In genomic region chr1:111192643-111193519, GRCh38 we compare ENCODE assay signal across 9 cellular contexts. TPM values are rescaled to one million over a fixed set of nuclear protein-coding genes. Genes with fewer than 3 reads are reported as not detected.
DNase-seq lines count a peak whose midpoint lies in the region; ATAC-seq and TF ChIP-seq lines count a peak whose summit lies in the region.
"Had no signal": no experiment of that assay in that cellular context is flagged by ENCODE, and none has a peak within 500 bp of the region (broad histone marks: within the 10 kb centered on the region; RNA-seq: fewer than 3 reads in every experiment).

No MANE protein-coding gene starts in this region.

- H2AFZ ChIP-seq in DND-41 (ENCODE audit: low read depth, low read length) = no peak overlapping the region

- H3K4me3 Mint-ChIP-seq in central memory CD8-positive, alpha-beta T cell = peak overlapping the region; percentile 99
- peak overlapping the region in 5 of 8 donors; percentile 36 to 75 (median 68) for H3K4me3 Mint-ChIP-seq in naive B cell

- H3K9ac ChIP-seq in DND-41 (ENCODE audit: low read depth, low read length) = peak overlapping the region; percentile 11; the same call in 1 of the 2 replicates

- H3K27me3 Mint-ChIP-seq in central memory CD8-positive, alpha-beta T cell = no peaks in the 10 kb centered on the region
- H3K27me3 Mint-ChIP-seq in naive B cell = no peaks in the 10 kb centered on the region

- DNase-seq in DND-41 (peak; percentile 5), KBM-7 (peak; percentile 46), naive B cell (peak; percentile 45), NCI-H2029 (lab: John Stamatoyannopoulos, UW) (no peak), GM13977 (ENCODE audit: low spot score) (no peak), omental fat pad (ENCODE audit: low spot score) (no peak)
- DNase-seq in central memory CD8-positive, alpha-beta T cell (ENCODE audit: low spot score in 2 of 2) = no peak
- DNase-seq in stimulated activated CD4-positive, alpha-beta T cell treated with anti-CD3 and anti-CD28 coated beads, Interleukin-4, amount 100 ng/mL, for 4 hours = no peak
- DNase-seq: RPMI8226 had no signal

- no peaks in the 10 kb centered on the region for H3K9me3 ChIP-seq in DND-41 (ENCODE audit: insufficient read depth, low read length, severe bottlenecking)

- ATAC-seq in DND-41 (ENCODE audit: insufficient read depth, low read depth) (no peak), naive B cell (ENCODE audit: low read depth in 2 of 2) (peak; percentile 90 to 91), omental fat pad (ENCODE audit: low FRiP score) (no peak)
- no peak for ATAC-seq in central memory CD8-positive, alpha-beta T cell (replicated peaks; ENCODE audit: extremely low read depth, poor library complexity, severe bottlenecking)

- no peak overlapping the region for H3K4me2 ChIP-seq in DND-41 (ENCODE audit: insufficient read depth, low read length)

- H3K27ac ChIP-seq in DND-41 (ENCODE audit: low read length) = peak overlapping the region; percentile 40

- peaks cover 99% of the 10 kb centered on the region for H3K4me1 Mint-ChIP-seq in central memory CD8-positive, alpha-beta T cell
- H3K4me1 Mint-ChIP-seq in naive B cell = peaks cover 71 to 89% (median 85%) of the 10 kb centered on the region in 3 donors

- no peak overlapping the region for H3K4me3 ChIP-seq in DND-41 (ENCODE audit: low read depth in 1 of 2, low read length in 2 of 2)

- H4K20me1 ChIP-seq in DND-41 (ENCODE audit: insufficient read depth, low read length) = peaks cover 38% of the 10 kb centered on the region

- TF ChIP-seq CTCF in DND-41 (IDR thresholded peaks at IDR 0.05; ENCODE audit: borderline replicate concordance, extremely low read depth, low read length, poor library complexity, severe bottlenecking) (no peak), GM13977 (IDR thresholded peaks at IDR 0.05; ENCODE audit: extremely low read depth, insufficient read depth, missing control alignments) (no peak), omental fat pad (IDR thresholded peaks at IDR 0.05) (no peak)

- H3K27ac Mint-ChIP-seq in central memory CD8-positive, alpha-beta T cell (ENCODE audit: low read depth) = peak overlapping the region; percentile 92
- H3K27ac Mint-ChIP-seq in naive B cell = peak overlapping the region; percentile 43 to 98 (median 90)

- no peaks in the 10 kb centered on the region for H3K27me3 ChIP-seq in DND-41 (ENCODE audit: insufficient read depth, low read length, poor library complexity)

- in situ Hi-C loops in KBM-7 (cut with MboI; ENCODE audit: low pct_unique_long_range_greater_than_20kb, low sequenced_read_pairs) (no loop called here), GM13977 (cut with MboI; ENCODE audit: low pct_unique_long_range_greater_than_20kb, low sequenced_read_pairs, unreplicated experiment) (no loop called here)

- H3K36me3 Mint-ChIP-seq in central memory CD8-positive, alpha-beta T cell (ENCODE audit: insufficient read depth) = peaks cover 97% of the 10 kb centered on the region
- peaks cover 63 to 75% of the 10 kb centered on the region in 2 donors for H3K36me3 Mint-ChIP-seq in naive B cell

- H3K9me3 Mint-ChIP-seq in central memory CD8-positive, alpha-beta T cell = no peaks in the 10 kb centered on the region
- peaks cover 0 to 2% (median 0%) of the 10 kb centered on the region in 7 donors for H3K9me3 Mint-ChIP-seq in naive B cell

- peaks cover 73% of the 10 kb centered on the region for H3K79me2 ChIP-seq in DND-41 (ENCODE audit: insufficient read depth, low read length)

- H3K4me1 ChIP-seq in DND-41 (ENCODE audit: insufficient read depth, low read length) = peaks cover 63% of the 10 kb centered on the region

- peaks cover 100% of the 10 kb centered on the region for H3K36me3 ChIP-seq in DND-41 (ENCODE audit: insufficient read depth, low read length)

RNA-seq across cellular contexts. Expression of gene DENND2D, which starts 7.6 kb away (rescaled TPM):
- polyA plus RNA-seq in naive B cell (ENCODE audit: low read depth in 6 of 6) = 100 to 1,000 TPM in 2 of 6 donors, 10 to 100 TPM in 4; 60.2 to 124 (median 82.6) TPM
- total RNA-seq in omental fat pad = 10 to 100 TPM; 19.5 to 41.7 (median 27.8) TPM

RNA-seq across cellular contexts. Expression of gene CHI3L2, which starts 34.6 kb away (rescaled TPM):
- polyA plus RNA-seq in naive B cell (ENCODE audit: low read depth in 6 of 6) = 100 to 1,000 TPM in 4 of 6 donors, 10 to 100 TPM in 2; 42.6 to 239 (median 159) TPM
- 10 to 100 TPM in 1 of 4 donors, 1 to 10 TPM in 3; 1.2 to 28.5 (median 6.1) TPM for total RNA-seq in omental fat pad

RNA-seq across cellular contexts. Expression of gene CEPT1, which starts 52.9 kb away (rescaled TPM):
- 10 to 100 TPM; 52.0 to 76.1 (median 65.8) TPM for polyA plus RNA-seq in naive B cell (ENCODE audit: low read depth in 6 of 6)
- total RNA-seq in omental fat pad = 10 to 100 TPM; 38.6 to 61.0 (median 40.2) TPM

RNA-seq across cellular contexts. Expression of gene DRAM2, which starts 53.0 kb away (rescaled TPM):
- 100 to 1,000 TPM; 266 to 365 (median 332) TPM for polyA plus RNA-seq in naive B cell (ENCODE audit: low read depth in 6 of 6)
- 100 to 1,000 TPM in 1 of 4 donors, 10 to 100 TPM in 3; 38.8 to 125 (median 69.9) TPM for total RNA-seq in omental fat pad

Comparison
In these comparisons a context has a peak if more than half of its experiments do, and no peak if none do; other contexts are left out.
1. ATAC-seq: peak in naive B cell (2 of 2); none in DND-41 (single experiment), central memory CD8-positive, alpha-beta T cell (single experiment) and omental fat pad (single experiment).
2. DNase-seq: peak in DND-41 (single experiment), KBM-7 (single experiment) and naive B cell (single experiment); none in central memory CD8-positive, alpha-beta T cell (0 of 2), NCI-H2029 (single experiment), stimulated activated CD4-positive, alpha-beta T cell treated with anti-CD3 and anti-CD28 coated beads, Interleukin-4, amount 100 ng/mL, for 4 hours (0 of 2), GM13977 (single experiment) and omental fat pad (single experiment).